In genomic region chr7:120989571-120990220, GRCh38 we compare ENCODE assay signal across 1 cellular context.
A peak's percentile ranks its signal among the peaks of the same experiment; 100 is the strongest.
TF ChIP-seq lines count a peak whose summit lies in the region.

No MANE protein-coding gene starts in this region.

TF ChIP-seq in K562, 482 proteins besides CTCF, POLR2A, EP300 and RAD21 (continued from another document and continues in another):
- TF ChIP-seq ZMIZ1 (IDR thresholded peaks at IDR 0.05; ENCODE audit: low read depth in 2 of 2, low read length in 2 of 2) (no peak), RERE (CRISPR knock-in tag; IDR thresholded peaks at IDR 0.05; ENCODE audit: borderline replicate concordance) (no peak), ZNF436 (CRISPR knock-in tag; IDR thresholded peaks at IDR 0.05) (no peak), ZNF668 (CRISPR knock-in tag; IDR thresholded peaks at IDR 0.05) (peak; percentile 63; the same call in 1 of the 2 replicates), ASH1L (IDR thresholded peaks at IDR 0.05; ENCODE audit: borderline replicate concordance, low read depth, partially characterized antibody) (no peak), FOS (IDR thresholded peaks at IDR 0.05; ENCODE audit: extremely low read depth, insufficient read length) (no peak), PTRF (tag; IDR thresholded peaks at IDR 0.05) (no peak), RFX5 (IDR thresholded peaks at IDR 0.05; ENCODE audit: low read depth, low read length) (no peak), GABPB1 (CRISPR knock-in tag; IDR thresholded peaks at IDR 0.05) (no peak), MED1 (CRISPR knock-in tag; IDR thresholded peaks at IDR 0.05; ENCODE audit: borderline replicate concordance) (no peak), CBX1 (IDR thresholded peaks at IDR 0.05; ENCODE audit: low read depth) (no peak), CCNT2 (IDR thresholded peaks at IDR 0.05; ENCODE audit: borderline replicate concordance, extremely low read depth, insufficient read length, low read depth, low read length) (no peak), GMEB1 (CRISPR knock-in tag; IDR thresholded peaks at IDR 0.05) (no peak), JUND (IDR thresholded peaks at IDR 0.05; ENCODE audit: borderline replicate concordance, low read depth, low read length) (peak; percentile 23; the same call in 1 of the 2 replicates), JUND (tag; IDR thresholded peaks at IDR 0.05; ENCODE audit: borderline replicate concordance, low read depth, low read length) (no peak), TCF15 (CRISPR knock-in tag; IDR thresholded peaks at IDR 0.05) (no peak), LEF1 (IDR thresholded peaks at IDR 0.05) (no peak), CAMTA2 (CRISPR knock-in tag; conservative IDR thresholded peaks at IDR 0.05) (no peak), CHD1 (IDR thresholded peaks at IDR 0.05; ENCODE audit: low read length) (peak; percentile 94), MLX (CRISPR knock-in tag; conservative IDR thresholded peaks at IDR 0.05) (0 out of 4 replicates have a peak, but pooled peaks of 1 of the 2 experiments have one; percentile 28), PHF8 (IDR thresholded peaks at IDR 0.05; ENCODE audit: borderline replicate concordance, low read length) (peak; percentile 22; the same call in 1 of the 2 replicates), ZNF175 (CRISPR knock-in tag; IDR thresholded peaks at IDR 0.05; ENCODE audit: low read depth) (no peak), TAF9B (IDR thresholded peaks at IDR 0.05; ENCODE audit: partially characterized antibody) (peak; percentile 7), SAP30 (IDR thresholded peaks at IDR 0.05; ENCODE audit: borderline replicate concordance, insufficient read depth, low read depth, low read length, poor library complexity, severe bottlenecking) (peak; percentile 64), ZC3H11A (IDR thresholded peaks at IDR 0.05; ENCODE audit: low read depth, low read length) (no peak), ZNF644 (tag; IDR thresholded peaks at IDR 0.05; ENCODE audit: low read depth) (no peak; the same call in 1 of the 2 replicates), NFRKB (IDR thresholded peaks at IDR 0.05; ENCODE audit: low read depth) (peak; percentile 39; the same call in 1 of the 2 replicates), MNT (conservative IDR thresholded peaks at IDR 0.05) (peak in 1 of 2 experiments; percentile 11; a peak in 2 of 4 replicates), REST (CRISPR knock-in tag; IDR thresholded peaks at IDR 0.05; ENCODE audit: low read depth) (no peak), RBM39 (optimal IDR thresholded peaks at IDR 0.05; ENCODE audit: low read depth, low read length) (no peak), HMG20B (CRISPR knock-in tag; IDR thresholded peaks at IDR 0.05) (no peak), MAZ (CRISPR knock-in tag; conservative IDR thresholded peaks at IDR 0.05 in 1 of 2, IDR thresholded peaks at IDR 0.05 in 1 of 2) (peak; percentile 20 to 47; a peak in 3 of 4 replicates), FOXK1 (CRISPR knock-in tag; IDR thresholded peaks at IDR 0.05; ENCODE audit: borderline replicate concordance) (0 out of 2 replicates have a peak, but pooled peaks have one; percentile 18), ZNF316 (IDR thresholded peaks at IDR 0.05) (peak; percentile 27; the same call in 1 of the 2 replicates), PHTF2 (CRISPR knock-in tag; IDR thresholded peaks at IDR 0.05) (no peak), USF1 (CRISPR knock-in tag; IDR thresholded peaks at IDR 0.05) (no peak), SLC30A9 (CRISPR knock-in tag; IDR thresholded peaks at IDR 0.05) (no peak), CEBPB (tag; IDR thresholded peaks at IDR 0.05) (no peak), PCBP1 (IDR thresholded peaks at IDR 0.05; ENCODE audit: low read depth, low read length, poor library complexity, severe bottlenecking) (no peak), MAFK (IDR thresholded peaks at IDR 0.05; ENCODE audit: low read length) (no peak), SREBF1 (IDR thresholded peaks at IDR 0.05; ENCODE audit: borderline replicate concordance, low read depth, low read length) (no peak), BHLHE40 (IDR thresholded peaks at IDR 0.05; ENCODE audit: low read length) (no peak), ATF6 (CRISPR knock-in tag; IDR thresholded peaks at IDR 0.05) (0 out of 2 replicates have a peak, but pooled peaks have one; percentile 51), CC2D1A (IDR thresholded peaks at IDR 0.05) (no peak), TBL1XR1 (IDR thresholded peaks at IDR 0.05; ENCODE audit: low read length in 2 of 2) (no peak)
